Comparison of ENCODE assay signal across 15 cellular contexts in the genomic region with DNA sequence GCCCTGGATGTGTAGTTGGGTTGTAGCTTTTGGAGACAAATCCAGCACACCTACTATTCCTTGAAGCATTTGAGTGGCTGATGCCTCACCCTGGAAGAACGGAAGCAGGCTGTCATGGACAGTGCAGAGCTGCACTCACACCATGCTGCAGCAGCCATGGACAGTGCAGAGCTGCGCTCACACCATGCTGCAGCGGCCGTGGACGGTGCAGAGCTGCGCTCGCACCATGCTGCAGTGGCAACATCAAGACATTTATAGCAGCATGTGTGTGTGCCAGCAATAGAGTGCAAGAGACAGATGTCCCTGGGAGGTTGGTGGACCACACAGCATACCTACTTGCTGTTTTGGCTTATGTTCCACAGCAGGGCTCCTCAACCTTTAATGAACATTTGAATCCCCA. TPM values are rescaled to one million over a fixed set of nuclear protein-coding genes. Genes with fewer than 3 reads are reported as not detected.
DNase-seq lines count a peak whose midpoint lies in the region; ATAC-seq and TF ChIP-seq lines count a peak whose summit lies in the region.
"Had no signal": no experiment of that assay in that cellular context is flagged by ENCODE, and none has a peak within 500 bp of the region (broad histone marks: within the 10 kb centered on the region; RNA-seq: fewer than 3 reads in every experiment).

No MANE protein-coding gene starts in this region.

- no peak overlapping the region for H3K18ac ChIP-seq in mesendoderm (ENCODE audit: low read length)

- H2BK120ac ChIP-seq in mesendoderm (ENCODE audit: low read depth, low read length) = no peak overlapping the region

- H3K4me3 ChIP-seq in mesendoderm (ENCODE audit: low read length) (no peak overlapping the region), upper lobe of right lung (no peak overlapping the region)
- H3K4me3 ChIP-seq: BLaER1, GM12878, K562 had no signal

- no peaks in the 10 kb centered on the region for H3K79me1 ChIP-seq in mesendoderm (ENCODE audit: low read length)

- H3K36me3 ChIP-seq in mesendoderm (ENCODE audit: control insufficient read depth, insufficient read depth, low read length) (no peaks in the 10 kb centered on the region), upper lobe of right lung (no peaks in the 10 kb centered on the region)
- H3K36me3 ChIP-seq: BLaER1 had no signal

- H3K27ac ChIP-seq in mesendoderm (ENCODE audit: low read depth, low read length) (no peak overlapping the region), upper lobe of right lung (no peak overlapping the region)
- H3K27ac ChIP-seq: BLaER1 had no signal

- peak; percentile 35 for ATAC-seq in upper lobe of right lung
- no peak for ATAC-seq in GM19328 (IDR thresholded peaks at IDR 0.05; ENCODE audit: unreplicated experiment)
- ATAC-seq: GM12878, K562 had no signal

- H2AK5ac ChIP-seq in mesendoderm (ENCODE audit: low read length) = no peak overlapping the region

- H3K27me3 ChIP-seq in mesendoderm (ENCODE audit: insufficient read depth, low read length, poor library complexity) (no peaks in the 10 kb centered on the region), upper lobe of right lung (no peaks in the 10 kb centered on the region)
- H3K27me3 ChIP-seq: BLaER1 had no signal

- no peak overlapping the region for H3K4ac ChIP-seq in mesendoderm (ENCODE audit: low read depth, low read length)

- no peak for TF ChIP-seq CTCF in upper lobe of right lung (IDR thresholded peaks at IDR 0.05)

- H3K4me2 ChIP-seq in mesendoderm (ENCODE audit: low read length) = no peak overlapping the region
- H3K4me2 ChIP-seq: BLaER1 had no signal

- peaks cover 10% of the 10 kb centered on the region for H3K4me1 ChIP-seq in mesendoderm (ENCODE audit: control insufficient read depth, low read depth, low read length)
- H3K4me1 ChIP-seq in upper lobe of right lung = no peaks in the 10 kb centered on the region
- H3K4me1 ChIP-seq: Caco-2 had no signal

- no peak overlapping the region for H2BK15ac ChIP-seq in mesendoderm (replicated peaks; ENCODE audit: low read depth)

- no peaks in the 10 kb centered on the region for H3K9me3 ChIP-seq in upper lobe of right lung
- H3K9me3 ChIP-seq: Caco-2 had no signal

- H2BK5ac ChIP-seq in mesendoderm (ENCODE audit: low read length) = no peak overlapping the region

- no peaks in the 10 kb centered on the region for H3K79me2 ChIP-seq in mesendoderm (ENCODE audit: control insufficient read depth, insufficient read depth, low read length)

- no CpG with 5 or more reads among the region's 7 CpGs for WGBS in mesendoderm (ENCODE audit: extremely low coverage, insufficient coverage, low lambda C conversion rate)

- intact Hi-C loops in upper lobe of right lung (cut with DNase I) = no loop called here

- H3K56ac ChIP-seq in mesendoderm (ENCODE audit: low read length) = peak overlapping the region; percentile 17

- no peak overlapping the region for H3K23ac ChIP-seq in mesendoderm (ENCODE audit: low read length)

- H3K9ac ChIP-seq in mesendoderm (ENCODE audit: low read length) = no peak overlapping the region
- H3K9ac ChIP-seq: BLaER1 had no signal

- H4K8ac ChIP-seq in mesendoderm (ENCODE audit: low read depth, low read length) = no peak overlapping the region

- DNase-seq in DMS 273 (lab: John Stamatoyannopoulos, UW; ENCODE audit: unreplicated experiment) (peak; percentile 89), NCI-H2171 treated with DMSO at 0.1 percent for 48 hours (lab: John Stamatoyannopoulos, UW) (peak; percentile 19), mesendoderm (no peak), upper lobe of right lung (no peak), NCI-H446 treated with DMSO at 0.1 percent for 48 hours (lab: John Stamatoyannopoulos, UW) (no peak), NCI-H510A treated with DMSO at 0.1 percent for 48 hours (lab: John Stamatoyannopoulos, UW) (no peak)
- DNase-seq: 8988T; AML-193; Caco-2; CD8-positive, alpha-beta memory T cell; HCEC 1CT had no signal

- H4K5ac ChIP-seq in mesendoderm (ENCODE audit: low read length) = no peak overlapping the region

RNA-seq across cellular contexts. Expression of gene GNAL, which starts 30.6 kb away (rescaled TPM):
- 26.7 TPM for polyA plus RNA-seq in mesendoderm (2013, experiment 1 of 2)
- 26.8 TPM for polyA plus RNA-seq in mesendoderm (2013, experiment 2 of 2)
- 4.3 TPM for total RNA-seq in upper lobe of right lung
- total RNA-seq: GM12878 had no signal
- polyA plus RNA-seq: CD8-positive, alpha-beta memory T cell had no signal

Comparison
In these comparisons a context has a peak if more than half of its experiments do, and no peak if none do; other contexts are left out.
1. DNase-seq: peak in DMS 273 (single experiment) and NCI-H2171 treated with DMSO at 0.1 percent for 48 hours (single experiment); none in mesendoderm (single experiment), upper lobe of right lung (single experiment), NCI-H446 treated with DMSO at 0.1 percent for 48 hours (single experiment) and NCI-H510A treated with DMSO at 0.1 percent for 48 hours (single experiment).